9 cellular contexts compared by ENCODE assay signal in the genomic region with DNA sequence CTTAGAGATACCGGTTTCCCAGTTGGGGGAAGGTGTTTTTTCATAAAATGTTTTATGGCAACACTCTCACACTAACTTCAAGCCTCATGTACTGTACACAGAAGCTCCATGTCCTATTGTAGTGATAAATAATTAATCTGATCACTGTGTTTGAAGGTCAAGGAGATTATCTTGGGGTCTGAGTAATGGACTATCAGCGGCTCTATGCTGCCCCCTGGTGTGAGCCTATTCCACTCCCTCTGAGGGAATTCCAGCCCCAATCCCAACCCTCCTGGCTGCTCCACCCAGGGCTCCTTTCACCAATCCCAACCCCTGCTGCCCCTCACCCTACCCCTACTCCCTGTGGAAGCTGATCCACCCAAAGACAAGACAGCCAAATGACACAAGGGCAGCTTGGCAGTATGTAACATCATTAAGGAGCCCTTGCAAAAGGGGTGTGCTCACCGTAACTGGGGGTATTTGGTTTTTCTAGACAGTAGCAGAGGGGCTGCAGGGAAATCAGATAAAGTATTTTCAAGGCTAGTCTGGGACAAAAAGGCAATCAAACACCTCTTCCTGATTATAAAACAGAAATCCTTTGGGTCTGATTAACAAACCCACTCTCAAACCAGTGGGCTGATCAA. TPM values are rescaled to one million over a fixed set of nuclear protein-coding genes. Genes with fewer than 3 reads are reported as not detected.
DNase-seq lines count a peak whose midpoint lies in the region; ATAC-seq, FAIRE-seq and TF ChIP-seq lines count a peak whose summit lies in the region.
"Had no signal": no experiment of that assay in that cellular context is flagged by ENCODE, and none has a peak within 500 bp of the region (broad histone marks: within the 10 kb centered on the region; RNA-seq: fewer than 3 reads in every experiment).

No MANE protein-coding gene starts in this region.

- TF ChIP-seq CTCF in C4-2B (conservative IDR thresholded peaks at IDR 0.05) (peak; percentile 88), astrocyte of the cerebellum (IDR thresholded peaks at IDR 0.05; ENCODE audit: low read depth, low read length, missing control alignments) (peak; percentile 86)

- H3K36me3 ChIP-seq in H7 (replicated peaks; ENCODE audit: control insufficient read depth, insufficient read depth, low read length), result peaks cover 36% of the 10 kb centered on the region

- no peak overlapping the region for H3K4me3 ChIP-seq in H7 (ENCODE audit: insufficient read depth, low read depth, low read length)
- H3K4me3 ChIP-seq in astrocyte of the cerebellum (ENCODE audit: low read depth, low read length), result no peak overlapping the region

- ATAC-seq in HG03521 (IDR thresholded peaks at IDR 0.05; ENCODE audit: unreplicated experiment), result no peak
- no peak for ATAC-seq in HG02840 (IDR thresholded peaks at IDR 0.05; ENCODE audit: low FRiP score, unreplicated experiment)

- H3K4me3 Mint-ChIP-seq in immature natural killer cell, result no peak overlapping the region
- H3K4me3 Mint-ChIP-seq: IgD-negative memory B cell had no signal

- no peak overlapping the region for H3K27ac Mint-ChIP-seq in immature natural killer cell
- H3K27ac Mint-ChIP-seq: IgD-negative memory B cell had no signal

- no peaks in the 10 kb centered on the region for H3K9me3 Mint-ChIP-seq in immature natural killer cell
- H3K9me3 Mint-ChIP-seq: IgD-negative memory B cell had no signal

- peak; percentile 18 for FAIRE-seq in RCC 7860 (lab: Jason Lieb, UNC)

- no peaks in the 10 kb centered on the region for H3K27me3 ChIP-seq in H7 (ENCODE audit: control insufficient read depth, insufficient read depth, low read length)

- no peaks in the 10 kb centered on the region for H3K4me1 Mint-ChIP-seq in immature natural killer cell
- H3K4me1 Mint-ChIP-seq: IgD-negative memory B cell had no signal

- H3K27ac ChIP-seq in C4-2B, result no peak overlapping the region

- in situ Hi-C loops in astrocyte of the cerebellum (cut with HindIII; ENCODE audit: low sequenced_read_pairs), result loop anchor here (10.0 kb wide), 1 partner anchor 96 kb away; no protein-coding TSS in a partner anchor

- DNase-seq in H7, result peak; percentile 92
- DNase-seq in RCC 7860 (ENCODE audit: low spot score), result peak; percentile 25
- DNase-seq in astrocyte of the cerebellum (ENCODE audit: low read depth), result no peak
- DNase-seq in immature natural killer cell, result peak in 2 of 3 donors; percentile 18 to 28
- peak; percentile 24 to 33 for DNase-seq in stimulated activated CD4-positive, alpha-beta T cell treated with anti-CD3 and anti-CD28 coated beads, Interleukin-2, amount 100 ng/mL, for 48 hours

- peaks cover 5 to 38% (median 10%) of the 10 kb centered on the region in 3 donors for H3K36me3 Mint-ChIP-seq in immature natural killer cell

- H3K27me3 Mint-ChIP-seq in immature natural killer cell (ENCODE audit: low read depth in 3 of 3), result peaks cover 0 to 2% (median 0%) of the 10 kb centered on the region in 3 donors
- H3K27me3 Mint-ChIP-seq: IgD-negative memory B cell had no signal

RNA-seq across cellular contexts. Expression of a gene that starts 22.3 kb away (rescaled TPM):
- 43.1 and 63.0 TPM in 2 replicates for total RNA-seq in H7 (2014; rRNA removed; shearing (Covaris generic))
- 10 to 100 TPM in 1 of 3 donors, 1 to 10 TPM in 2; 5.0 to 13.3 (median 8.2) TPM for polyA plus RNA-seq in immature natural killer cell

RNA-seq across cellular contexts. Expression of a gene that starts 22.4 kb away (rescaled TPM):
- total RNA-seq in H7 (2014; rRNA removed; shearing (Covaris generic)), result 25.9 and 32.9 TPM in 2 replicates
- 10 to 100 TPM; 17.5 to 34.3 (median 27.6) TPM for polyA plus RNA-seq in immature natural killer cell

RNA-seq across cellular contexts. Expression of a gene that starts 32.2 kb away (rescaled TPM):
- 6.2 and 7.4 TPM in 2 replicates for total RNA-seq in H7 (2014; rRNA removed; shearing (Covaris generic))
- polyA plus RNA-seq in immature natural killer cell, result 1 to 10 TPM; 1.5 to 2.2 (median 1.8) TPM

RNA-seq across cellular contexts. Expression of a gene that starts 51.0 kb away (rescaled TPM):
- total RNA-seq in H7 (2014; rRNA removed; shearing (Covaris generic)), result 22.2 and 22.8 TPM in 2 replicates
- 10 to 100 TPM; 16.3 to 59.9 (median 18.0) TPM for polyA plus RNA-seq in immature natural killer cell
